24 cellular contexts compared by ENCODE assay signal in genomic region chr3:114887806-114888205, GRCh38.
"Had no signal": no experiment of that assay in that cellular context is flagged by ENCODE, and none has a peak within 500 bp of the region (broad histone marks: within the 10 kb centered on the region; RNA-seq: fewer than 3 reads in every experiment).

No MANE protein-coding gene starts in this region.

- H3K79me2 ChIP-seq: parathyroid adenoma had no signal

- DNase-seq: activated CD4-positive, alpha-beta T cell treated with anti-CD3 and anti-CD28 coated beads for 1 hour; activated CD4-positive, alpha-beta T cell treated with anti-CD3 and anti-CD28 coated beads, Interleukin-2, amount 50 U/mL, for 1 hour; activated CD8-positive, alpha-beta T cell treated with anti-CD3 and anti-CD28 coated beads, Interleukin-2, amount 10 ng/mL, durations not matched to agents 7 days and 5 days; activated gamma-delta T cell treated with Interleukin-2 at 50 U/mL for 16 hours; activated T-cell treated with anti-CD3 and anti-CD28 coated beads, Interleukin-2, amount 50 U/mL, for 1 hour; adrenal gland; colonic mucosa; head of caudate nucleus; hypothalamus; left ventricle myocardium superior; midbrain; right cardiac atrium; stimulated activated CD4-positive, alpha-beta T cell treated with anti-CD3 and anti-CD28 coated beads, Interleukin-12 subunit alpha, Interleukin-12 subunit beta, amount 100 ng/mL, for 4 hours; stimulated activated CD4-positive, alpha-beta T cell treated with anti-CD3 and anti-CD28 coated beads, Interleukin-4, amount 100 ng/mL, for 4 hours; stimulated activated naive CD8-positive, alpha-beta T cell treated with anti-CD3 and anti-CD28 coated beads, Interleukin-15, Interleukin-2, amounts not matched to agents 100 U/mL and 50 U/mL, for 24 hours; substantia nigra; T-cell; tibial artery had no signal

- H3K4me1 ChIP-seq: adrenal gland, colonic mucosa, parathyroid adenoma, tibial artery had no signal

- H2AFZ ChIP-seq: parathyroid adenoma had no signal

- H3K9me3 Mint-ChIP-seq: natural killer cell treated with Interleukin-12 subunit alpha and Interleukin-12 subunit beta and Interleukin-15 and Interleukin-18, amount 100 ng/mL, for 72 hours had no signal

- H3K9ac ChIP-seq: parathyroid adenoma had no signal

- ATAC-seq: activated CD8-positive, alpha-beta T cell treated with anti-CD3 and anti-CD28 coated beads, Interleukin-2, amount 10 ng/mL, durations not matched to agents 7 days and 5 days; activated naive CD4-positive, alpha-beta T cell treated with anti-CD3 and anti-CD28 coated beads, Interleukin-2, amount 50 U/mL, for 72 hours; gastroesophageal sphincter; left ventricle myocardium superior; natural killer cell treated with Interleukin-12 subunit alpha and Interleukin-12 subunit beta and Interleukin-15 and Interleukin-18, amount 100 ng/mL, for 72 hours; right cardiac atrium; stimulated activated naive CD8-positive, alpha-beta T cell treated with anti-CD3 and anti-CD28 coated beads, Interleukin-15, Interleukin-2, amounts not matched to agents 100 U/mL and 50 U/mL, for 24 hours; T-cell had no signal

- H3K4me3 ChIP-seq: adrenal gland, colonic mucosa, gastroesophageal sphincter, tibial artery had no signal

- H3K27ac Mint-ChIP-seq: activated CD8-positive, alpha-beta T cell treated with anti-CD3 and anti-CD28 coated beads, Interleukin-2, amount 10 ng/mL, durations not matched to agents 7 days and 5 days; activated naive CD4-positive, alpha-beta T cell treated with anti-CD3 and anti-CD28 coated beads, Interleukin-2, amount 50 U/mL, for 72 hours; natural killer cell treated with Interleukin-12 subunit alpha and Interleukin-12 subunit beta and Interleukin-15 and Interleukin-18, amount 100 ng/mL, for 72 hours; T-cell had no signal

- H3K9me3 ChIP-seq: adrenal gland, colonic mucosa, gastroesophageal sphincter, neutrophil, tibial artery had no signal

- H3K4me3 Mint-ChIP-seq: activated CD8-positive, alpha-beta T cell treated with anti-CD3 and anti-CD28 coated beads, Interleukin-2, amount 10 ng/mL, durations not matched to agents 7 days and 5 days; natural killer cell treated with Interleukin-12 subunit alpha and Interleukin-12 subunit beta and Interleukin-15 and Interleukin-18, amount 100 ng/mL, for 72 hours; T-cell had no signal

- H3K36me3 Mint-ChIP-seq: natural killer cell treated with Interleukin-12 subunit alpha and Interleukin-12 subunit beta and Interleukin-15 and Interleukin-18, amount 100 ng/mL, for 72 hours had no signal

- H3K36me3 ChIP-seq: adrenal gland, colonic mucosa, gastroesophageal sphincter, neutrophil, tibial artery had no signal

- H3K27me3 Mint-ChIP-seq: natural killer cell treated with Interleukin-12 subunit alpha and Interleukin-12 subunit beta and Interleukin-15 and Interleukin-18, amount 100 ng/mL, for 72 hours; T-cell had no signal

- H3K27ac ChIP-seq: adrenal gland, colonic mucosa, epithelial cell of prostate, gastroesophageal sphincter, neutrophil, parathyroid adenoma, tibial artery had no signal

- H3K27me3 ChIP-seq: adrenal gland, colonic mucosa, gastroesophageal sphincter, neutrophil, tibial artery had no signal
